ENCODE assay signal across 13 cellular contexts in the genomic region with DNA sequence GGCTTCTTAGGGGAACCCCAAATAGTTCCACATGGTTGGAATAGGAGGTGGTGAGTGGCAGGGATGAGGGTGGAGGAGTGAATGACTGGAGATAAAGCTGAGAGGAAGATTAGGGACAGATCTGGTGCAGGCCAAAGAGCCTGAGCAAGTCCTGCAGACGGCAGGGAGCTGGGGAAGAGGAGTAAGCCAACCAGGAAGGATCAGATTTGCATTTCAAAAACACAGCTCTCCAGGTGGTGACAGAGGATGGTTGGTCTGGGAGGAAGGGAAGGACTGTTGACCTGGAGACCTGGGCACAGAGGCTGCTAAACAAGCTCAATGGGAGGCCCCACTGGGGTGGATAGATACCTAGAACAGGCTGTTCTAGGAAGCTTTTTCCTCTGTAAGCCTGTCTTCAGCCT. TPM values are rescaled to one million over a fixed set of nuclear protein-coding genes. Genes with fewer than 3 reads are reported as not detected.
DNase-seq lines count a peak whose midpoint lies in the region; ATAC-seq and TF ChIP-seq lines count a peak whose summit lies in the region.
"Had no signal": no experiment of that assay in that cellular context is flagged by ENCODE, and none has a peak within 500 bp of the region (broad histone marks: within the 10 kb centered on the region; RNA-seq: fewer than 3 reads in every experiment).

No MANE protein-coding gene starts in this region.

- H3K4me1 ChIP-seq in endodermal cell (ENCODE audit: control insufficient read depth, insufficient read depth, low read length) = peaks cover 3% of the 10 kb centered on the region
- H3K4me1 ChIP-seq in parathyroid adenoma = peaks cover 41% of the 10 kb centered on the region

- peak overlapping the region; percentile 7 for H3K27ac Mint-ChIP-seq in endodermal cell

- H3K4me1 Mint-ChIP-seq in endodermal cell = peaks cover 40% of the 10 kb centered on the region

- H3K36me3 ChIP-seq in endodermal cell (ENCODE audit: control insufficient read depth, insufficient read depth, low read length) (no peaks in the 10 kb centered on the region), parathyroid adenoma (ENCODE audit: control insufficient read depth, insufficient read depth, low read length) (no peaks in the 10 kb centered on the region)

- peaks cover 86% of the 10 kb centered on the region for H3K27me3 Mint-ChIP-seq in endodermal cell (ENCODE audit: insufficient read depth)

- H3K4me2 ChIP-seq in parathyroid adenoma (ENCODE audit: low read length) = peak overlapping the region; percentile 5

- H3K27ac ChIP-seq in endodermal cell (ENCODE audit: low read depth, low read length) = no peak overlapping the region
- H3K27ac ChIP-seq in parathyroid adenoma = peak overlapping the region; percentile 76
- H3K27ac ChIP-seq: VCaP had no signal

- peak overlapping the region; percentile 36 for H2AFZ ChIP-seq in parathyroid adenoma

- no peak overlapping the region for H3K4me3 ChIP-seq in endodermal cell (ENCODE audit: low read length)
- no peak overlapping the region for H3K4me3 ChIP-seq in parathyroid adenoma (ENCODE audit: low read depth, low read length)

- no peaks in the 10 kb centered on the region for H3K36me3 Mint-ChIP-seq in endodermal cell (ENCODE audit: low read depth)

- H3K9me3 Mint-ChIP-seq in endodermal cell = no peaks in the 10 kb centered on the region

- DNase-seq in NCI-H69 (lab: John Stamatoyannopoulos, UW) = peak; percentile 72
- peak; percentile 92 for DNase-seq in endodermal cell
- DNase-seq in UCSD-AML1 (lab: John Stamatoyannopoulos, UW; ENCODE audit: unreplicated experiment) = no peak
- no peak for DNase-seq in NCI-H187 (lab: John Stamatoyannopoulos, UW)
- DNase-seq: activated gamma-delta T cell treated with Interleukin-2 at 50 U/mL for 16 hours; DMS79 treated with DMSO at 0.1 percent for 48 hours; NK-92 treated with Interleukin-12 subunit alpha and Interleukin-12 subunit beta, amount 100 ng/mL, for 24 hours; stimulated activated naive CD4-positive, alpha-beta T cell treated with Interleukin-2 at 50 U/mL for 16 hours had no signal

- 0 to 5% methylated on average over 1 of the region's 1 CpG for WGBS in endodermal cell (ENCODE audit: insufficient coverage in 1 of 2, insufficient read length in 1 of 2), 2 experiments

- no peak for TF ChIP-seq CTCF in endodermal cell (conservative IDR thresholded peaks at IDR 0.05)
- TF ChIP-seq CTCF in parathyroid adenoma (IDR thresholded peaks at IDR 0.05) = no peak

- H3K27me3 ChIP-seq in endodermal cell (ENCODE audit: control insufficient read depth, insufficient read depth, low read length, poor library complexity, severe bottlenecking) (peaks cover 22% of the 10 kb centered on the region), parathyroid adenoma (ENCODE audit: control insufficient read depth, insufficient read depth, low read length) (no peaks in the 10 kb centered on the region)

- H3K9me3 ChIP-seq in endodermal cell (ENCODE audit: control insufficient read depth, low read length) = no peaks in the 10 kb centered on the region
- no peaks in the 10 kb centered on the region for H3K9me3 ChIP-seq in parathyroid adenoma (ENCODE audit: control insufficient read depth, low read length)

- H3K9ac ChIP-seq in endodermal cell (ENCODE audit: extremely low read depth, low read length, poor library complexity, severe bottlenecking) = no peak overlapping the region
- H3K9ac ChIP-seq in parathyroid adenoma = no peak overlapping the region

- no peaks in the 10 kb centered on the region for H3K79me2 ChIP-seq in parathyroid adenoma

- no peak overlapping the region for H3K4me3 Mint-ChIP-seq in endodermal cell

- ATAC-seq in GM18868 (IDR thresholded peaks at IDR 0.05; ENCODE audit: unreplicated experiment) (peak; percentile 8), GM21825 (IDR thresholded peaks at IDR 0.05; ENCODE audit: unreplicated experiment) (no peak), HG03439 (IDR thresholded peaks at IDR 0.05; ENCODE audit: unreplicated experiment) (no peak)

RNA-seq across cellular contexts. Expression of a gene that starts 56.8 kb away (rescaled TPM):
- total RNA-seq in endodermal cell = 10 to 100 TPM; 32.3 to 36.7 TPM
- 43.7 TPM for polyA plus RNA-seq in endodermal cell (2013, experiment 1 of 2)
- polyA plus RNA-seq in endodermal cell (2013, experiment 2 of 2) = 36.7 TPM

Comparison
In these comparisons a context has a peak if more than half of its experiments do, and no peak if none do; other contexts are left out.
1. DNase-seq: peak in NCI-H69 (single experiment) and endodermal cell (single experiment); none in UCSD-AML1 (single experiment) and NCI-H187 (0 of 2).